Comparison of ENCODE assay signal across 10 cellular contexts in genomic region chr22:37420656-37421467, GRCh38. TPM values are rescaled to one million over a fixed set of nuclear protein-coding genes. Genes with fewer than 3 reads are reported as not detected.
DNase-seq lines count a peak whose midpoint lies in the region; ATAC-seq and TF ChIP-seq lines count a peak whose summit lies in the region.
"Had no signal": no experiment of that assay in that cellular context is flagged by ENCODE, and none has a peak within 500 bp of the region (broad histone marks: within the 10 kb centered on the region; RNA-seq: fewer than 3 reads in every experiment).

No MANE protein-coding gene starts in this region.

- H3K36me3 Mint-ChIP-seq in activated naive CD4-positive, alpha-beta T cell treated with anti-CD3 and anti-CD28 coated beads for 36 hours (ENCODE audit: low read depth), result no peaks in the 10 kb centered on the region
- H3K36me3 Mint-ChIP-seq in activated naive CD4-positive, alpha-beta T cell treated with anti-CD3 and anti-CD28 coated beads, Interleukin-2, amount 50 U/mL, for 72 hours, result peaks cover 0 to 5% of the 10 kb centered on the region in 2 donors
- H3K36me3 Mint-ChIP-seq in activated CD8-positive, alpha-beta T cell treated with anti-CD3 and anti-CD28 coated beads, Interleukin-2, amount 10 ng/mL, durations not matched to agents 7 days and 5 days (ENCODE audit: low read depth), result no peaks in the 10 kb centered on the region

- H3K9me3 ChIP-seq in thoracic aorta, result no peaks in the 10 kb centered on the region
- H3K9me3 ChIP-seq: sigmoid colon had no signal

- POLR2A ChIA-PET in activated CD8-positive, alpha-beta T cell treated with anti-CD3 and anti-CD28 coated beads, Interleukin-2, amount 10 ng/mL, durations not matched to agents 7 days and 5 days (lab: Charles Lee), result interaction anchor here (1.0 kb wide), 1 partner anchor 191 kb away, joined by 4 read pairs; no protein-coding TSS in a partner anchor

- no peak overlapping the region for H3K27ac ChIP-seq in thoracic aorta
- H3K27ac ChIP-seq: KMS-11, sigmoid colon had no signal

- H3K4me3 ChIP-seq in iPS-11a (ENCODE audit: low read depth, low read length) (peak overlapping the region; percentile 48), thoracic aorta (peak overlapping the region; percentile 33)

- ATAC-seq in activated naive CD4-positive, alpha-beta T cell treated with anti-CD3 and anti-CD28 coated beads, Interleukin-2, amount 50 U/mL, for 72 hours, result no peak
- ATAC-seq in activated CD8-positive, alpha-beta T cell treated with anti-CD3 and anti-CD28 coated beads, Interleukin-2, amount 10 ng/mL, durations not matched to agents 7 days and 5 days, result no peak
- ATAC-seq in thoracic aorta (ENCODE audit: insufficient number of reproducible peaks, low FRiP score, low read depth) (no peak), GM19351 (IDR thresholded peaks at IDR 0.05; ENCODE audit: unreplicated experiment) (no peak), GM21360 (IDR thresholded peaks at IDR 0.05; ENCODE audit: unreplicated experiment) (no peak)

- intact Hi-C loops in activated naive CD4-positive, alpha-beta T cell treated with anti-CD3 and anti-CD28 coated beads for 36 hours (cut with micrococcal nuclease), result no loop called here

- H3K27me3 Mint-ChIP-seq in activated naive CD4-positive, alpha-beta T cell treated with anti-CD3 and anti-CD28 coated beads for 36 hours (ENCODE audit: low read depth), result peaks cover 49% of the 10 kb centered on the region
- peaks cover 70% of the 10 kb centered on the region for H3K27me3 Mint-ChIP-seq in activated CD8-positive, alpha-beta T cell treated with anti-CD3 and anti-CD28 coated beads, Interleukin-2, amount 10 ng/mL, durations not matched to agents 7 days and 5 days (ENCODE audit: low read depth)

- no peaks in the 10 kb centered on the region for H3K9me3 Mint-ChIP-seq in activated naive CD4-positive, alpha-beta T cell treated with anti-CD3 and anti-CD28 coated beads for 36 hours
- no peaks in the 10 kb centered on the region for H3K9me3 Mint-ChIP-seq in activated naive CD4-positive, alpha-beta T cell treated with anti-CD3 and anti-CD28 coated beads, Interleukin-2, amount 50 U/mL, for 72 hours
- H3K9me3 Mint-ChIP-seq in activated CD8-positive, alpha-beta T cell treated with anti-CD3 and anti-CD28 coated beads, Interleukin-2, amount 10 ng/mL, durations not matched to agents 7 days and 5 days (ENCODE audit: insufficient read depth), result no peaks in the 10 kb centered on the region

- peaks cover 26% of the 10 kb centered on the region for H3K4me1 Mint-ChIP-seq in activated naive CD4-positive, alpha-beta T cell treated with anti-CD3 and anti-CD28 coated beads for 36 hours (ENCODE audit: low read depth)
- H3K4me1 Mint-ChIP-seq in activated CD8-positive, alpha-beta T cell treated with anti-CD3 and anti-CD28 coated beads, Interleukin-2, amount 10 ng/mL, durations not matched to agents 7 days and 5 days (ENCODE audit: low read depth), result peaks cover 28% of the 10 kb centered on the region

- peak overlapping the region; percentile 60 for H3K4me3 Mint-ChIP-seq in activated naive CD4-positive, alpha-beta T cell treated with anti-CD3 and anti-CD28 coated beads for 36 hours
- peak overlapping the region; percentile 51 for H3K4me3 Mint-ChIP-seq in activated CD8-positive, alpha-beta T cell treated with anti-CD3 and anti-CD28 coated beads, Interleukin-2, amount 10 ng/mL, durations not matched to agents 7 days and 5 days

- no peak for TF ChIP-seq CTCF in thoracic aorta (IDR thresholded peaks at IDR 0.05)

- no peaks in the 10 kb centered on the region for H3K27me3 ChIP-seq in thoracic aorta (replicated peaks; ENCODE audit: insufficient read depth)

- DNase-seq in activated naive CD4-positive, alpha-beta T cell treated with anti-CD3 and anti-CD28 coated beads for 36 hours, result no peak
- no peak for DNase-seq in activated naive CD4-positive, alpha-beta T cell treated with anti-CD3 and anti-CD28 coated beads, Interleukin-2, amount 50 U/mL, for 72 hours (ENCODE audit: low spot score in 2 of 2)
- no peak for DNase-seq in activated CD8-positive, alpha-beta T cell treated with anti-CD3 and anti-CD28 coated beads, Interleukin-2, amount 10 ng/mL, durations not matched to agents 7 days and 5 days
- DNase-seq in thoracic aorta (ENCODE audit: low spot score), result no peak
- DNase-seq in stimulated activated CD4-positive, alpha-beta T cell treated with anti-CD3 and anti-CD28 coated beads, Interleukin-4, amount 100 ng/mL, for 4 hours, result no peak
- DNase-seq: sigmoid colon had no signal

- no peak overlapping the region for H3K27ac Mint-ChIP-seq in activated naive CD4-positive, alpha-beta T cell treated with anti-CD3 and anti-CD28 coated beads for 36 hours
- no peak overlapping the region for H3K27ac Mint-ChIP-seq in activated naive CD4-positive, alpha-beta T cell treated with anti-CD3 and anti-CD28 coated beads, Interleukin-2, amount 50 U/mL, for 72 hours
- no peak overlapping the region for H3K27ac Mint-ChIP-seq in activated CD8-positive, alpha-beta T cell treated with anti-CD3 and anti-CD28 coated beads, Interleukin-2, amount 10 ng/mL, durations not matched to agents 7 days and 5 days

- H3K4me1 ChIP-seq in thoracic aorta (ENCODE audit: control insufficient read depth in 1 of 2, low read depth in 2 of 2), result no peaks in the 10 kb centered on the region

- no peaks in the 10 kb centered on the region for H3K36me3 ChIP-seq in thoracic aorta
- H3K36me3 ChIP-seq: sigmoid colon had no signal

- CTCF ChIA-PET in activated naive CD4-positive, alpha-beta T cell treated with anti-CD3 and anti-CD28 coated beads for 36 hours (lab: Charles Lee), result interaction anchor here (1.2 kb wide), 1 partner anchor 36 kb away, joined by 3 read pairs; no protein-coding TSS in a partner anchor
- CTCF ChIA-PET in activated CD8-positive, alpha-beta T cell treated with anti-CD3 and anti-CD28 coated beads, Interleukin-2, amount 10 ng/mL, durations not matched to agents 7 days and 5 days (lab: Charles Lee), result no interaction called here

RNA-seq across cellular contexts. Expression of gene ELFN2, which starts 6.4 kb away (rescaled TPM):
- under 1 TPM; 0.57 to 0.79 TPM for total RNA-seq in activated naive CD4-positive, alpha-beta T cell treated with anti-CD3 and anti-CD28 coated beads for 36 hours
- 1 to 10 TPM in 1 of 2 donors, under 1 TPM in 1; 0.41 to 2.0 TPM for total RNA-seq in activated naive CD4-positive, alpha-beta T cell treated with anti-CD3 and anti-CD28 coated beads, Interleukin-2, amount 50 U/mL, for 72 hours
- total RNA-seq in activated CD8-positive, alpha-beta T cell treated with anti-CD3 and anti-CD28 coated beads, Interleukin-2, amount 10 ng/mL, durations not matched to agents 7 days and 5 days, result under 1 TPM; 0.05 to 0.08 TPM
- total RNA-seq in thoracic aorta, result not detected
